1 cellular context compared by ENCODE assay signal in the genomic region with DNA sequence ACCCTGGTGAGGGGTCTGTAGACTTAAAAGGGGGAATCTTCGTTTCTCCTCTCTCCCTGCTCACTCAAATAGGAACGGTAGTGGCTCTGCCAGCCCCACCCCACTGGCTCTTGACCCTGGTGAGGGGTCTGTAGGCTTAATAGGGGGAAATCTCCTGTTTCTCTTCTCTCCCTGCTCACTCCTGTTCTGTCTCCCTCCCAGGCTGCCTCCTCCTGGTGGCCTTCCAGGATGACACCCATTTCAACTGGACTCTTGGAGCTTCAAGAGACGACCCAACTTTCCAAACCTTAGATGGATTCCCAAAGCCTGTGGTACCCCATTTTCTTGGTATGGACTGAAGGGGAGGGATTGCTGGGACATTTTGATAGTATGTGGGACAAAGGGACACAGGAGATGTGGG.
TF ChIP-seq lines count a peak whose summit lies in the region.

No MANE protein-coding gene starts in this region.

TF ChIP-seq in HepG2, 621 proteins besides CTCF, POLR2A, EP300 and RAD21 (continued from another document):
- no peak for TF ChIP-seq TEAD2 (CRISPR knock-in tag; IDR thresholded peaks at IDR 0.05)
- TF ChIP-seq, protein P1, sequence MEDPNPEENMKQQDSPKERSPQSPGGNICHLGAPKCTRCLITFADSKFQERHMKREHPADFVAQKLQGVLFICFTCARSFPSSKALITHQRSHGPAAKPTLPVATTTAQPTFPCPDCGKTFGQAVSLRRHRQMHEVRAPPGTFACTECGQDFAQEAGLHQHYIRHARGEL (CRISPR knock-in tag; IDR thresholded peaks at IDR 0.05) = no peak
- no peak for TF ChIP-seq GFI1 (CRISPR knock-in tag; IDR thresholded peaks at IDR 0.05; ENCODE audit: borderline replicate concordance)
- TF ChIP-seq MTA3 (CRISPR knock-in tag; IDR thresholded peaks at IDR 0.05) = no peak
- TF ChIP-seq, protein P2, sequence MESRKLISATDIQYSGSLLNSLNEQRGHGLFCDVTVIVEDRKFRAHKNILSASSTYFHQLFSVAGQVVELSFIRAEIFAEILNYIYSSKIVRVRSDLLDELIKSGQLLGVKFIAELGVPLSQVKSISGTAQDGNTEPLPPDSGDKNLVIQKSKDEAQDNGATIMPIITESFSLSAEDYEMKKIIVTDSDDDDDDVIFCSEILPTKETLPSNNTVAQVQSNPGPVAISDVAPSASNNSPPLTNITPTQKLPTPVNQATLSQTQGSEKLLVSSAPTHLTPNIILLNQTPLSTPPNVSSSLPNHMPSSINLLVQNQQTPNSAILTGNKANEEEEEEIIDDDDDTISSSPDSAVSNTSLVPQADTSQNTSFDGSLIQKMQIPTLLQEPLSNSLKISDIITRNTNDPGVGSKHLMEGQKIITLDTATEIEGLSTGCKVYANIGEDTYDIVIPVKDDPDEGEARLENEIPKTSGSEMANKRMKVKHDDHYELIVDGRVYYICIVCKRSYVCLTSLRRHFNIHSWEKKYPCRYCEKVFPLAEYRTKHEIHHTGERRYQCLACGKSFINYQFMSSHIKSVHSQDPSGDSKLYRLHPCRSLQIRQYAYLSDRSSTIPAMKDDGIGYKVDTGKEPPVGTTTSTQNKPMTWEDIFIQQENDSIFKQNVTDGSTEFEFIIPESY (CRISPR knock-in tag; IDR thresholded peaks at IDR 0.05) = no peak
- TF ChIP-seq HHEX (CRISPR knock-in tag; IDR thresholded peaks at IDR 0.05) = no peak
- TF ChIP-seq HNRNPL (IDR thresholded peaks at IDR 0.05; ENCODE audit: low read depth, low read length) = no peak
- TF ChIP-seq HOXA7 (CRISPR knock-in tag; IDR thresholded peaks at IDR 0.05) = no peak
